ENCODE assay signal across 1 cellular context in genomic region chr1:209673631-209674417, GRCh38.
TF ChIP-seq lines count a peak whose summit lies in the region.

No MANE protein-coding gene starts in this region.

TF ChIP-seq in HepG2, 621 proteins besides CTCF, POLR2A, EP300 and RAD21 (continues in another document):
- TF ChIP-seq CERS6 (CRISPR knock-in tag; IDR thresholded peaks at IDR 0.05) = no peak
- TF ChIP-seq KLF16 (CRISPR knock-in tag; IDR thresholded peaks at IDR 0.05) = 0 out of 4 replicates have a peak, but pooled peaks of 1 of the 2 experiments have one; percentile 25
- no peak for TF ChIP-seq ZNF670 (CRISPR knock-in tag; IDR thresholded peaks at IDR 0.05; ENCODE audit: borderline replicate concordance)
- TF ChIP-seq MEF2D (CRISPR knock-in tag; IDR thresholded peaks at IDR 0.05) = peak; percentile 38; the same call in 1 of the 2 replicates
- no peak for TF ChIP-seq ZNF335 (CRISPR knock-in tag; IDR thresholded peaks at IDR 0.05)
- no peak; the same call in 1 of the 2 replicates for TF ChIP-seq ZNF609 (CRISPR knock-in tag; IDR thresholded peaks at IDR 0.05; ENCODE audit: borderline replicate concordance)
- TF ChIP-seq ZNF883 (CRISPR knock-in tag; IDR thresholded peaks at IDR 0.05; ENCODE audit: not compliant biosample characterization) = no peak
- TF ChIP-seq YEATS2 (CRISPR knock-in tag; IDR thresholded peaks at IDR 0.05; ENCODE audit: borderline replicate concordance) = no peak
- TF ChIP-seq TBL1XR1 (IDR thresholded peaks at IDR 0.05; ENCODE audit: borderline replicate concordance, low read length, partially characterized antibody) = peak; percentile 88
- no peak for TF ChIP-seq ZBTB3 (CRISPR knock-in tag; IDR thresholded peaks at IDR 0.05; ENCODE audit: borderline replicate concordance, low read depth)
- TF ChIP-seq ONECUT2 (CRISPR knock-in tag; IDR thresholded peaks at IDR 0.05) = peak; percentile 76
- 0 out of 2 replicates have a peak, but pooled peaks have one; percentile 18 for TF ChIP-seq HMG20A (CRISPR knock-in tag; IDR thresholded peaks at IDR 0.05; ENCODE audit: borderline replicate concordance)
- TF ChIP-seq ARID3A (IDR thresholded peaks at IDR 0.05; ENCODE audit: low read depth, low read length) = no peak
- TF ChIP-seq CEBPG (CRISPR knock-in tag; IDR thresholded peaks at IDR 0.05) = peak; percentile 87
- 0 out of 2 replicates have a peak, but pooled peaks have one; percentile 28 for TF ChIP-seq THRA (CRISPR knock-in tag; IDR thresholded peaks at IDR 0.05; ENCODE audit: borderline replicate concordance)
- 0 out of 2 replicates have a peak, but pooled peaks have one; percentile 22 for TF ChIP-seq RERE (CRISPR knock-in tag; IDR thresholded peaks at IDR 0.05; ENCODE audit: low read depth)
- 0 out of 2 replicates have a peak, but pooled peaks have one; percentile 37 for TF ChIP-seq NCOR1 (IDR thresholded peaks at IDR 0.05; ENCODE audit: borderline replicate concordance, low read length)
- TF ChIP-seq CEBPB (IDR thresholded peaks at IDR 0.05; ENCODE audit: borderline replicate concordance, low read depth, low read length) = peak; percentile 70; the same call in 1 of the 2 replicates
- no peak for TF ChIP-seq ZNF407 (CRISPR knock-in tag; IDR thresholded peaks at IDR 0.05; ENCODE audit: not compliant biosample characterization)
- no peak for TF ChIP-seq REST (IDR thresholded peaks at IDR 0.05; ENCODE audit: borderline replicate concordance in 1 of 2, low read depth in 1 of 2, low read length in 2 of 2)
- TF ChIP-seq ZIK1 (CRISPR knock-in tag; IDR thresholded peaks at IDR 0.05; ENCODE audit: borderline replicate concordance, low read depth) = no peak
- TF ChIP-seq ATF7 (IDR thresholded peaks at IDR 0.05) = peak; percentile 17; the same call in 1 of the 2 replicates
- TF ChIP-seq ATF7 (CRISPR knock-in tag; IDR thresholded peaks at IDR 0.05) = no peak
